In the genomic region with DNA sequence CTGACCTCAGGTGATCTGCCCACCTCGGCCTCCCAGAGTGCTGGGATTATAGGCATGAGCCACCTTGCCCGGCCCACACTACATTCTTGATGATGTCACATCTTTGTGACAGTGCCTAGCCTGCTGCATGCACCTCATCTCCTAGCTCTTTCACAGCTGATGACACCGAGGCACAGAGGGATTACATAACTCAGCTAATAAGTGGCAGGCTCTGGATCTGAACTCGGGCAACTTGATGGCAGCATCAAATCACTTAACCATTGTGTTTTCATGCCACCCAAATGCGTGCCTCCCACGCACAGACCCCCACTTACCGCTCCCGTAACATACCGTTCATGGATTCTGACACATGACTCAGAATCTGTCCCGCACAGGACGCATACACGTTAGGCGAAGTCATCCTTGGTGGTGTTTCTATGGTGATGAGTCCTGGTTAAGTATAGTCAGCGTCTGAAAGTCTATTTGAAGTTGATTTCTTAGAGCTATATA, we compare ENCODE assay signal across 1 cellular context.
A peak's percentile ranks its signal among the peaks of the same experiment; 100 is the strongest.
TF ChIP-seq lines count a peak whose summit lies in the region.

No MANE protein-coding gene starts in this region.

TF ChIP-seq in HepG2, 621 proteins besides CTCF, POLR2A, EP300 and RAD21:
- TF ChIP-seq CREB1 (IDR thresholded peaks at IDR 0.05): peak; percentile 69; the same call in 1 of the 2 replicates
- TF ChIP-seq CREB1 (CRISPR knock-in tag; IDR thresholded peaks at IDR 0.05): no peak
- TF ChIP-seq RFX1 (IDR thresholded peaks at IDR 0.05): no peak
- TF ChIP-seq, protein P1, sequence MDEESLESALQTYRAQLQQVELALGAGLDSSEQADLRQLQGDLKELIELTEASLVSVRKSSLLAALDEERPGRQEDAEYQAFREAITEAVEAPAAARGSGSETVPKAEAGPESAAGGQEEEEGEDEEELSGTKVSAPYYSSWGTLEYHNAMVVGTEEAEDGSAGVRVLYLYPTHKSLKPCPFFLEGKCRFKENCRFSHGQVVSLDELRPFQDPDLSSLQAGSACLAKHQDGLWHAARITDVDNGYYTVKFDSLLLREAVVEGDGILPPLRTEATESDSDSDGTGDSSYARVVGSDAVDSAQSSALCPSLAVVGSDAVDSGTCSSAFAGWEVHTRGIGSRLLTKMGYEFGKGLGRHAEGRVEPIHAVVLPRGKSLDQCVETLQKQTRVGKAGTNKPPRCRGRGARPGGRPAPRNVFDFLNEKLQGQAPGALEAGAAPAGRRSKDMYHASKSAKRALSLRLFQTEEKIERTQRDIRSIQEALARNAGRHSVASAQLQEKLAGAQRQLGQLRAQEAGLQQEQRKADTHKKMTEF (CRISPR knock-in tag; IDR thresholded peaks at IDR 0.05): no peak
- TF ChIP-seq ATF7 (IDR thresholded peaks at IDR 0.05): peak; percentile 30; the same call in 1 of the 2 replicates
- TF ChIP-seq ATF7 (CRISPR knock-in tag; IDR thresholded peaks at IDR 0.05): no peak
- TF ChIP-seq E2F5 (CRISPR knock-in tag; conservative IDR thresholded peaks at IDR 0.05): no peak
- no peak for TF ChIP-seq ZNF225 (CRISPR knock-in tag; IDR thresholded peaks at IDR 0.05)
TF ChIP-seq in HepG2: peak in this region for 2.
